Comparison of ENCODE assay signal across 21 cellular contexts in genomic region chr1:29956343-29957030, GRCh38.
"Had no signal": no experiment of that assay in that cellular context is flagged by ENCODE, and none has a peak within 500 bp of the region (broad histone marks: within the 10 kb centered on the region; RNA-seq: fewer than 3 reads in every experiment).

No MANE protein-coding gene starts in this region.

- H3K4me1 ChIP-seq: esophagus muscularis mucosa, gastroesophageal sphincter, left ventricle myocardium inferior, lower lobe of right lung, psoas muscle, tibial artery had no signal

- H3K9me3 Mint-ChIP-seq: memory B cell had no signal

- H3K4me1 Mint-ChIP-seq: memory B cell had no signal

- H3K27ac ChIP-seq: epithelial cell of prostate, esophagus muscularis mucosa, gastroesophageal sphincter, left ventricle myocardium inferior, lower lobe of right lung, neutrophil, psoas muscle, tibial artery had no signal

- H3K4me3 Mint-ChIP-seq: memory B cell, nephron progenitor cell had no signal

- FAIRE-seq: keratinocyte, small intestine had no signal

- ATAC-seq: gastroesophageal sphincter, left cardiac atrium, lower lobe of right lung, psoas muscle had no signal

- H3K36me3 ChIP-seq: esophagus muscularis mucosa, gastroesophageal sphincter, left ventricle myocardium inferior, lower lobe of right lung, neutrophil, tibial artery had no signal

- H3K9me3 ChIP-seq: esophagus muscularis mucosa, gastroesophageal sphincter, left ventricle myocardium inferior, lower lobe of right lung, neutrophil, psoas muscle, tibial artery had no signal

- H3K36me3 Mint-ChIP-seq: memory B cell had no signal

- DNase-seq: central memory CD4-positive, alpha-beta T cell; cortex of kidney; dorsolateral prefrontal cortex; effector memory CD4-positive, alpha-beta T cell; glutamatergic neuron; left cardiac atrium; left ventricle myocardium inferior; lower lobe of right lung; midbrain; nephron progenitor cell; psoas muscle; small intestine; stimulated activated CD4-positive, alpha-beta T cell treated with anti-CD3 and anti-CD28 coated beads, Interleukin-12 subunit alpha, Interleukin-12 subunit beta, amount 100 ng/mL, for 4 hours; stimulated activated naive CD4-positive, alpha-beta T cell treated with Interleukin-2 at 50 U/mL for 16 hours had no signal

- H3K4me3 ChIP-seq: dorsolateral prefrontal cortex, esophagus muscularis mucosa, gastroesophageal sphincter, left ventricle myocardium inferior, lower lobe of right lung, psoas muscle, tibial artery had no signal

- H3K27me3 ChIP-seq: neutrophil had no signal

- H3K27ac Mint-ChIP-seq: memory B cell had no signal
